In genomic region chr5:143001764-143002351, GRCh38 we compare ENCODE assay signal across 8 cellular contexts.
DNase-seq lines count a peak whose midpoint lies in the region; ATAC-seq lines count a peak whose summit lies in the region.

No MANE protein-coding gene starts in this region.

- CTCF ChIA-PET in activated naive CD4-positive, alpha-beta T cell treated with anti-CD3 and anti-CD28 coated beads, Interleukin-2, amount 10 ng/mL, durations not matched to agents 7 days and 5 days (lab: Charles Lee), result interaction anchor here (0.8 to 4.3 kb wide), 16 partner anchors 13 to 1190 kb away, joined by 3 to 30 read pairs (median 5); partner anchors contain the start of gene NR3C1

- H3K4me3 Mint-ChIP-seq in activated naive CD4-positive, alpha-beta T cell treated with anti-CD3 and anti-CD28 coated beads, Interleukin-2, amount 10 ng/mL, durations not matched to agents 7 days and 5 days, result peak overlapping the region; percentile 40

- H3K27me3 Mint-ChIP-seq in activated naive CD4-positive, alpha-beta T cell treated with anti-CD3 and anti-CD28 coated beads, Interleukin-2, amount 10 ng/mL, durations not matched to agents 7 days and 5 days, result no peaks in the 10 kb centered on the region

- peaks cover 75% of the 10 kb centered on the region for H3K4me1 Mint-ChIP-seq in activated naive CD4-positive, alpha-beta T cell treated with anti-CD3 and anti-CD28 coated beads, Interleukin-2, amount 10 ng/mL, durations not matched to agents 7 days and 5 days

- DNase-seq in stimulated activated CD8-positive, alpha-beta memory T cell treated with anti-CD3 and anti-CD28 coated beads, Interleukin-12 subunit alpha, Interleukin-12 subunit beta, amount 100 ng/mL, for 4 hours (ENCODE audit: low read depth), result peak; percentile 22
- no peak for DNase-seq in stimulated activated CD8-positive, alpha-beta memory T cell treated with anti-CD3 and anti-CD28 coated beads, Interleukin-4, amount 100 ng/mL, for 48 hours
- peak; percentile 37 for DNase-seq in activated naive CD4-positive, alpha-beta T cell treated with anti-CD3 and anti-CD28 coated beads, Interleukin-2, amount 10 ng/mL, durations not matched to agents 7 days and 5 days
- DNase-seq in iris pigment epithelial cell (ENCODE audit: low read depth) (peak; percentile 70), D341Med (ENCODE audit: low spot score) (no peak)

- ATAC-seq in GM21786 (IDR thresholded peaks at IDR 0.05; ENCODE audit: unreplicated experiment) (no peak), GM18907 (IDR thresholded peaks at IDR 0.05; ENCODE audit: unreplicated experiment) (no peak), HG02938 (IDR thresholded peaks at IDR 0.05; ENCODE audit: unreplicated experiment) (no peak)

- H3K27ac Mint-ChIP-seq in activated naive CD4-positive, alpha-beta T cell treated with anti-CD3 and anti-CD28 coated beads, Interleukin-2, amount 10 ng/mL, durations not matched to agents 7 days and 5 days, result peak overlapping the region; percentile 99

- H3K36me3 Mint-ChIP-seq in activated naive CD4-positive, alpha-beta T cell treated with anti-CD3 and anti-CD28 coated beads, Interleukin-2, amount 10 ng/mL, durations not matched to agents 7 days and 5 days, result peaks cover 23% of the 10 kb centered on the region

- H3K9me3 Mint-ChIP-seq in activated naive CD4-positive, alpha-beta T cell treated with anti-CD3 and anti-CD28 coated beads, Interleukin-2, amount 10 ng/mL, durations not matched to agents 7 days and 5 days, result peaks cover 7% of the 10 kb centered on the region

Comparison
In these comparisons a context has a peak if more than half of its experiments do, and no peak if none do; other contexts are left out.
1. DNase-seq: peak in stimulated activated CD8-positive, alpha-beta memory T cell treated with anti-CD3 and anti-CD28 coated beads, Interleukin-12 subunit alpha, Interleukin-12 subunit beta, amount 100 ng/mL, for 4 hours (single experiment), activated naive CD4-positive, alpha-beta T cell treated with anti-CD3 and anti-CD28 coated beads, Interleukin-2, amount 10 ng/mL, durations not matched to agents 7 days and 5 days (single experiment) and iris pigment epithelial cell (single experiment); none in stimulated activated CD8-positive, alpha-beta memory T cell treated with anti-CD3 and anti-CD28 coated beads, Interleukin-4, amount 100 ng/mL, for 48 hours (single experiment) and D341Med (single experiment).